In the genomic region with DNA sequence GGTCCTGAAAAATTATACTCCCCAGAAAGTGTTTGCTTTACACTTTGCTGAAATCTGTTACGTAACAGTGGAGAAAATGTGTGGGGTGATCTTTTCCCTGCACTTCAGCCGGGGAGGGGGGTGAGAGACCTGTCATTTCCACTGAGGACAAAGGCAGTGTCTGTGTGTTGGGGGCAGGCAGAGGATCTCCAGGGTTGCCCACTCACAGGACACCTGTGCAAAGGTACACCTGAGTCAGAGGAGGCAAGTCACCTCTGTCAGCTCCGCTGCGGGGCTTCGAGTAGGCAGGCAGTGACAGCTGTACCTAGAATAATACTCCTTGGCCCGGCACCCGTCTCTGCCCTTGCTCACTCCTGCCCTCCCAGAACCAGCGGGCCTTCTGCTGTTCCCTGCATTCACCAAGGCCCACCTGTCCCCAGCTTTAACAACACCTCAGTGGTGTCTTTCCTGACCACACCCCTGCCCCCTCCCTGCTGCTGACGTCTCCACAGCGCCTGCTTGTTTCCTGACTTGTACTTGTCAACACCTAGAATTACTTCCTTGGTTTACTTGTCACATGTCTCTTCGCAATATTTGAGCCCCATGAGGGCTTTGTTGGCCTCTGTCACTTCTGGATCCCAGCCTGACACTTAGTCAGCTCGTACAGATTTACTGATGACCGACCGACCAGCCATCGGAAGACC, we compare ENCODE assay signal across 13 cellular contexts.
DNase-seq lines count a peak whose midpoint lies in the region; ATAC-seq and TF ChIP-seq lines count a peak whose summit lies in the region.
"Had no signal": no experiment of that assay in that cellular context is flagged by ENCODE, and none has a peak within 500 bp of the region (broad histone marks: within the 10 kb centered on the region; RNA-seq: fewer than 3 reads in every experiment).

No MANE protein-coding gene starts in this region.

- no peak overlapping the region for H3K4me3 Mint-ChIP-seq in brain
- H3K4me3 Mint-ChIP-seq in activated T-helper 17 cell treated with anti-CD3 and anti-CD28 coated beads, Interleukin-2, amount 50 U/mL, for 72 hours: no peak overlapping the region

- intact Hi-C loops in left lung (cut with DNase I): no loop called here
- intact Hi-C loops in transverse colon (cut with DNase I; ENCODE audit: low total_unique reads): no loop called here

- in situ Hi-C loops in transverse colon (cut with MboI; ENCODE audit: low pct_ligation_motif_present in 1 of 4, low pct_unique_long_range_greater_than_20kb in 1 of 4, low sequenced_read_pairs in 3 of 4): no loop called here

- H3K27me3 ChIP-seq in left lung (no peaks in the 10 kb centered on the region), transverse colon (no peaks in the 10 kb centered on the region)
- H3K27me3 ChIP-seq: foreskin keratinocyte had no signal

- DNase-seq in NCI-H2171 treated with DMSO at 0.1 percent for 48 hours (lab: John Stamatoyannopoulos, UW) (peak; percentile 15), NCI-H2171 (lab: John Stamatoyannopoulos, UW) (no peak), left lung (peak in 1 of 2 donors; percentile 67), transverse colon (peak; percentile 76), NCI-H524 (lab: John Stamatoyannopoulos, UW) (no peak)
- DNase-seq in stimulated activated CD4-positive, alpha-beta T cell treated with anti-CD3 and anti-CD28 coated beads, Interleukin-2, amount 100 ng/mL, for 48 hours: no peak
- DNase-seq: activated CD4-positive, alpha-beta T cell treated with anti-CD3 and anti-CD28 coated beads for 1 hour; foreskin keratinocyte; Kasumi-1; SK-N-SH had no signal

- TF ChIP-seq POLR2A in transverse colon (IDR thresholded peaks at IDR 0.05): no peak

- TF ChIP-seq EP300 in transverse colon (IDR thresholded peaks at IDR 0.05; ENCODE audit: low read depth): no peak

- H3K4me1 ChIP-seq in left lung: peaks cover 31% of the 10 kb centered on the region in 2 donors
- H3K4me1 ChIP-seq in transverse colon: peaks cover 48 to 67% (median 58%) of the 10 kb centered on the region in 4 donors
- H3K4me1 ChIP-seq: parathyroid adenoma had no signal

- ATAC-seq in left lung: peak; percentile 55
- ATAC-seq in activated T-helper 17 cell treated with anti-CD3 and anti-CD28 coated beads, Interleukin-2, amount 50 U/mL, for 72 hours (replicated peaks): no peak

- peaks cover 0 to 10% (median 4%) of the 10 kb centered on the region in 5 experiments for H3K9me3 Mint-ChIP-seq in brain
- no peaks in the 10 kb centered on the region for H3K9me3 Mint-ChIP-seq in activated T-helper 17 cell treated with anti-CD3 and anti-CD28 coated beads, Interleukin-2, amount 50 U/mL, for 72 hours

- H3K36me3 Mint-ChIP-seq in brain: peaks cover 20% of the 10 kb centered on the region
- H3K36me3 Mint-ChIP-seq in activated T-helper 17 cell treated with anti-CD3 and anti-CD28 coated beads, Interleukin-2, amount 50 U/mL, for 72 hours (ENCODE audit: low read depth): no peaks in the 10 kb centered on the region

- peak overlapping the region; percentile 60 to 85 (median 72) for H3K27ac Mint-ChIP-seq in brain
- H3K27ac Mint-ChIP-seq in activated T-helper 17 cell treated with anti-CD3 and anti-CD28 coated beads, Interleukin-2, amount 50 U/mL, for 72 hours: no peak overlapping the region

- H3K36me3 ChIP-seq in left lung (peaks cover 0 to 12% of the 10 kb centered on the region in 2 donors), transverse colon (no peaks in the 10 kb centered on the region)

- no peaks in the 10 kb centered on the region for H3K9me3 ChIP-seq in left lung
- no peaks in the 10 kb centered on the region for H3K9me3 ChIP-seq in transverse colon
- H3K9me3 ChIP-seq: SK-N-SH had no signal

- TF ChIP-seq CTCF in brain (conservative IDR thresholded peaks at IDR 0.05) (no peak), left lung (IDR thresholded peaks at IDR 0.05) (no peak), transverse colon (IDR thresholded peaks at IDR 0.05) (no peak)

- WGBS in transverse colon (ENCODE audit: low coverage in 1 of 2), 2 donors: 62% methylated on average over 14 of the region's 15 CpGs; no CpG with 5 or more reads in 1 of the 2 donors

- H3K4me1 Mint-ChIP-seq in brain: peaks cover 60% of the 10 kb centered on the region
- H3K4me1 Mint-ChIP-seq in activated T-helper 17 cell treated with anti-CD3 and anti-CD28 coated beads, Interleukin-2, amount 50 U/mL, for 72 hours: no peaks in the 10 kb centered on the region

- H3K4me3 ChIP-seq in left lung (no peak overlapping the region), transverse colon (no peak overlapping the region)

- peaks cover 3% of the 10 kb centered on the region for H3K27me3 Mint-ChIP-seq in brain
- H3K27me3 Mint-ChIP-seq in activated T-helper 17 cell treated with anti-CD3 and anti-CD28 coated beads, Interleukin-2, amount 50 U/mL, for 72 hours: no peaks in the 10 kb centered on the region

- H3K27ac ChIP-seq in left lung (peak overlapping the region; percentile 41 to 53), transverse colon (peak overlapping the region; percentile 78 to 86 (median 82))
- H3K27ac ChIP-seq: foreskin keratinocyte, parathyroid adenoma had no signal

Comparison
In these comparisons a context has a peak if more than half of its experiments do, and no peak if none do; other contexts are left out.
1. DNase-seq: peak in NCI-H2171 treated with DMSO at 0.1 percent for 48 hours (single experiment) and transverse colon (single experiment); none in NCI-H2171 (single experiment), stimulated activated CD4-positive, alpha-beta T cell treated with anti-CD3 and anti-CD28 coated beads, Interleukin-2, amount 100 ng/mL, for 48 hours (0 of 2) and NCI-H524 (0 of 2).